Comparison of ENCODE assay signal across 11 cellular contexts in the genomic region with DNA sequence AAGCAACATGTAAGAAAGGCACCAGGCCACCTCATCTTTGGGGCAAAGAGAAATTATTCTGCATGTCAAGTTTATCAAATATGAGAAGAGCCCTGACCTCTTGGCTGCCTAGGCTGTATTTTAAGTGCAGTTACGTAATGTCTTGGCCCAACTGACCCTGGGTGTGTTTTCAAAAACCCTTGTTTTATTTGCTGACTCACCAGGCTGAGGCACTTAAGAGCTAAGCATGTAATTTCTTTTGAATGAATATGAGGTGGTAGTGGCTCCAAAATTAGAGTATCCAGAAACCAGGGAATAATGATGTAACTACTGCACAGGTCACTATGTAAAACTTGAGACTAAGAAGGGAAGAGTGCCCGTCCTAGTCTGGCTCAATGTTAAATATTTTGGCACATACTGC. TPM values are rescaled to one million over a fixed set of nuclear protein-coding genes. Genes with fewer than 3 reads are reported as not detected.
A peak's percentile ranks its signal among the peaks of the same experiment; 100 is the strongest.
DNase-seq lines count a peak whose midpoint lies in the region; ATAC-seq and TF ChIP-seq lines count a peak whose summit lies in the region.
"Had no signal": no experiment of that assay in that cellular context is flagged by ENCODE, and none has a peak within 500 bp of the region (broad histone marks: within the 10 kb centered on the region; RNA-seq: fewer than 3 reads in every experiment).

No MANE protein-coding gene starts in this region.

- H3K36me3 Mint-ChIP-seq in naive thymus-derived CD8-positive, alpha-beta T cell: peaks cover 3 to 18% (median 8%) of the 10 kb centered on the region in 3 donors

- TF ChIP-seq CTCF in gastroesophageal sphincter (IDR thresholded peaks at IDR 0.05): no peak

- H3K9me3 Mint-ChIP-seq in naive thymus-derived CD8-positive, alpha-beta T cell: peaks cover 7 to 31% (median 20%) of the 10 kb centered on the region in 9 donors

- peak; percentile 61 for DNase-seq in HPDE6-E6E7 (ENCODE audit: extremely low spot score)
- peak; percentile 25 for DNase-seq in RPMI8226
- peak; percentile 85 for DNase-seq in stromal cell of bone marrow (ENCODE audit: low read depth)
- no peak for DNase-seq in HAP-1 (ENCODE audit: low spot score in 2 of 2)
- DNase-seq in KG1 (lab: John Stamatoyannopoulos, UW): no peak
- DNase-seq in naive thymus-derived CD8-positive, alpha-beta T cell: no peak
- DNase-seq: activated naive CD8-positive, alpha-beta T cell treated with anti-CD3 and anti-CD28 coated beads, Interleukin-2, amount 50 U/mL, for 24 hours; NCI-H524 had no signal

- in situ Hi-C loops in HAP-1 (cut with MboI; ENCODE audit: low sequenced_read_pairs): no loop called here

- POLR2A ChIA-PET in naive thymus-derived CD8-positive, alpha-beta T cell (lab: Charles Lee): no interaction called here

- H3K27me3 ChIP-seq in gastroesophageal sphincter (no peaks in the 10 kb centered on the region), HAP-1 (ENCODE audit: low read depth) (no peaks in the 10 kb centered on the region)

- no peak for TF ChIP-seq POLR2A in gastroesophageal sphincter (IDR thresholded peaks at IDR 0.05)

- no peaks in the 10 kb centered on the region for H3K36me3 ChIP-seq in gastroesophageal sphincter
- no peaks in the 10 kb centered on the region for H3K36me3 ChIP-seq in HAP-1 (replicated peaks)

- no peak overlapping the region for H3K4me3 ChIP-seq in gastroesophageal sphincter
- no peak overlapping the region for H3K4me3 ChIP-seq in HAP-1

- 3 to 13% methylated on average over 2 of the region's 2 CpGs for WGBS in gastroesophageal sphincter (ENCODE audit: low coverage in 1 of 2), 2 donors

- H3K27ac ChIP-seq in gastroesophageal sphincter: no peak overlapping the region

- no peak overlapping the region for H3K27ac Mint-ChIP-seq in naive thymus-derived CD8-positive, alpha-beta T cell
- H3K27ac Mint-ChIP-seq: activated naive CD8-positive, alpha-beta T cell treated with anti-CD3 and anti-CD28 coated beads, Interleukin-2, amount 50 U/mL, for 24 hours; nephron had no signal

- no peaks in the 10 kb centered on the region for H3K9me3 ChIP-seq in gastroesophageal sphincter
- peaks cover 11% of the 10 kb centered on the region for H3K9me3 ChIP-seq in HAP-1

- ATAC-seq in gastroesophageal sphincter (peak; percentile 93), GM18498 (IDR thresholded peaks at IDR 0.05; ENCODE audit: unreplicated experiment) (no peak)
- ATAC-seq in naive thymus-derived CD8-positive, alpha-beta T cell: no peak
- ATAC-seq: activated naive CD8-positive, alpha-beta T cell treated with anti-CD3 and anti-CD28 coated beads, Interleukin-2, amount 50 U/mL, for 24 hours had no signal

- TF ChIP-seq EP300 in gastroesophageal sphincter (IDR thresholded peaks at IDR 0.05): no peak

- peaks cover 0 to 12% (median 0%) of the 10 kb centered on the region in 3 donors for H3K4me1 ChIP-seq in gastroesophageal sphincter
- peaks cover 5% of the 10 kb centered on the region for H3K4me1 ChIP-seq in HAP-1

- no peak overlapping the region for H3K4me3 Mint-ChIP-seq in naive thymus-derived CD8-positive, alpha-beta T cell
- H3K4me3 Mint-ChIP-seq: activated naive CD8-positive, alpha-beta T cell treated with anti-CD3 and anti-CD28 coated beads, Interleukin-2, amount 50 U/mL, for 24 hours; nephron had no signal

- no peaks in the 10 kb centered on the region for H3K4me1 Mint-ChIP-seq in naive thymus-derived CD8-positive, alpha-beta T cell
- H3K4me1 Mint-ChIP-seq: activated naive CD8-positive, alpha-beta T cell treated with anti-CD3 and anti-CD28 coated beads, Interleukin-2, amount 50 U/mL, for 24 hours had no signal

- H3K27me3 Mint-ChIP-seq in naive thymus-derived CD8-positive, alpha-beta T cell: peaks cover 3 to 26% (median 11%) of the 10 kb centered on the region in 5 donors

RNA-seq across cellular contexts. Expression of a gene that starts 24.3 kb away (rescaled TPM):
- not detected for total RNA-seq in gastroesophageal sphincter
- total RNA-seq in naive thymus-derived CD8-positive, alpha-beta T cell: not detected
- polyA plus RNA-seq in naive thymus-derived CD8-positive, alpha-beta T cell: not detected

Comparison
In these comparisons a context has a peak if more than half of its experiments do, and no peak if none do; other contexts are left out.
1. DNase-seq: peak in HPDE6-E6E7 (single experiment), RPMI8226 (single experiment) and stromal cell of bone marrow (single experiment); none in HAP-1 (0 of 2), KG1 (single experiment) and naive thymus-derived CD8-positive, alpha-beta T cell (0 of 10).